In genomic region chrX:129875669-129876068, GRCh38 we compare ENCODE assay signal across 13 cellular contexts. TPM values are rescaled to one million over a fixed set of nuclear protein-coding genes. Genes with fewer than 3 reads are reported as not detected.
DNase-seq lines count a peak whose midpoint lies in the region; ATAC-seq and TF ChIP-seq lines count a peak whose summit lies in the region.
"Had no signal": no experiment of that assay in that cellular context is flagged by ENCODE, and none has a peak within 500 bp of the region (broad histone marks: within the 10 kb centered on the region; RNA-seq: fewer than 3 reads in every experiment).

No MANE protein-coding gene starts in this region.

- H3K9me3 ChIP-seq in HEK293 (ENCODE audit: control insufficient read depth, insufficient read depth, low read depth, low read length) (no peaks in the 10 kb centered on the region; the same call in none of the 2 replicates), SK-N-SH (no peaks in the 10 kb centered on the region)
- H3K9me3 ChIP-seq: esophagus muscularis mucosa had no signal

- H3K4me2 ChIP-seq in SK-N-SH = no peak overlapping the region

- H3K27ac ChIP-seq in HEK293 (ENCODE audit: extremely low read depth, low read depth, low read length) (no peak overlapping the region), SK-N-SH (ENCODE audit: low read depth in 2 of 2, low read length in 1 of 2) (no peak overlapping the region)
- H3K27ac ChIP-seq: esophagus muscularis mucosa had no signal

- DNase-seq in AG09319 (ENCODE audit: extremely low read depth, low read depth) (peak; percentile 53), SK-N-SH (no peak), foreskin fibroblast (peak; percentile 73 to 88), NCI-H187 (lab: John Stamatoyannopoulos, UW) (no peak), NCI-H2196 (lab: John Stamatoyannopoulos, UW; ENCODE audit: unreplicated experiment) (no peak)
- no peak for DNase-seq in stimulated activated CD4-positive, alpha-beta T cell treated with anti-CD3 and anti-CD28 coated beads, Interleukin-2, amount 100 ng/mL, for 48 hours
- DNase-seq: CD8-positive, alpha-beta memory T cell; left ventricle myocardium superior; NCI-H146; nucleus accumbens had no signal

- H4K20me1 ChIP-seq in SK-N-SH (ENCODE audit: insufficient read depth) = no peaks in the 10 kb centered on the region

- H3K9me2 ChIP-seq in SK-N-SH = no peaks in the 10 kb centered on the region

- no peak for TF ChIP-seq EP300 in SK-N-SH (IDR thresholded peaks at IDR 0.05; ENCODE audit: borderline replicate concordance in 1 of 2, low read depth in 1 of 2, low read length in 1 of 2)

- POLR2A ChIA-PET in HEK293 (lab: Yijun Ruan, JAX) (no interaction called here), SK-N-SH (lab: Yijun Ruan, JAX) (no interaction called here)

- peak; percentile 5 for TF ChIP-seq CTCF in AG09319 (IDR thresholded peaks at IDR 0.05; ENCODE audit: low read depth, low read length)
- TF ChIP-seq CTCF in HEK293 (tag by site-specific recombination; IDR thresholded peaks at IDR 0.05) = no peak
- TF ChIP-seq CTCF in SK-N-SH (IDR thresholded peaks at IDR 0.05) = no peak
- TF ChIP-seq CTCF in foreskin fibroblast (IDR thresholded peaks at IDR 0.05; ENCODE audit: low read depth, low read length) = no peak

- H3K79me2 ChIP-seq in SK-N-SH (ENCODE audit: insufficient read depth) = no peaks in the 10 kb centered on the region

- peaks cover 26% of the 10 kb centered on the region; the same call in 1 of the 2 replicates for H3K27me3 ChIP-seq in SK-N-SH (ENCODE audit: insufficient read depth)
- H3K27me3 ChIP-seq: esophagus muscularis mucosa had no signal

- 20% methylated on average over 3 of the region's 3 CpGs for WGBS in SK-N-SH (ENCODE audit: low lambda C conversion rate)

- H3F3A ChIP-seq in SK-N-SH (replicated peaks; ENCODE audit: insufficient read depth) = no peaks in the 10 kb centered on the region

- ATAC-seq in GM18870 (IDR thresholded peaks at IDR 0.05; ENCODE audit: unreplicated experiment) = no peak
- ATAC-seq: left ventricle myocardium superior had no signal

- H3K36me3 ChIP-seq in HEK293 (ENCODE audit: control insufficient read depth in 2 of 2, insufficient read depth in 1 of 2, low read length in 2 of 2) = no peaks in the 10 kb centered on the region
- H3K36me3 ChIP-seq in SK-N-SH (replicated peaks in 1 of 2; ENCODE audit: control insufficient read depth in 1 of 2, insufficient read depth in 2 of 2, low read length in 1 of 2) = no peaks in the 10 kb centered on the region
- H3K36me3 ChIP-seq: esophagus muscularis mucosa had no signal

- no peak overlapping the region for H3K9ac ChIP-seq in SK-N-SH

- H3K4me1 ChIP-seq in HEK293 (ENCODE audit: control insufficient read depth, insufficient read depth, low read length) (no peaks in the 10 kb centered on the region), SK-N-SH (ENCODE audit: control insufficient read depth in 1 of 2, insufficient read depth in 2 of 2, low read depth in 1 of 2, low read length in 1 of 2) (no peaks in the 10 kb centered on the region)
- H3K4me1 ChIP-seq: esophagus muscularis mucosa had no signal

- no peak overlapping the region for H2AFZ ChIP-seq in SK-N-SH (ENCODE audit: low read depth)

- CTCF ChIA-PET in HEK293 (lab: Yijun Ruan, JAX) (interaction anchor here (1.0 kb wide), 1 partner anchor 52 kb away, joined by 3 read pairs; no protein-coding TSS in a partner anchor), SK-N-SH (lab: Yijun Ruan, JAX) (interaction anchor here (0.9 kb wide), 1 partner anchor 50 kb away, joined by 3 read pairs; no protein-coding TSS in a partner anchor)

- no peak overlapping the region for H3K4me3 ChIP-seq in HEK293 (ENCODE audit: low read depth, low read length)
- no peak overlapping the region for H3K4me3 ChIP-seq in SK-N-SH (ENCODE audit: low read depth in 2 of 2, low read length in 1 of 2)
- H3K4me3 ChIP-seq in foreskin fibroblast (ENCODE audit: low read depth in 1 of 2, low read length in 2 of 2) = no peak overlapping the region
- H3K4me3 ChIP-seq: esophagus muscularis mucosa had no signal

- no peak for TF ChIP-seq RAD21 in SK-N-SH (IDR thresholded peaks at IDR 0.05; ENCODE audit: low read length)

TF ChIP-seq in HEK293, 187 proteins besides CTCF, POLR2A, EP300 and RAD21:
- TF ChIP-seq ZFP3 (tag by site-specific recombination; IDR thresholded peaks at IDR 0.05; ENCODE audit: low read depth) (no peak), ZBTB17 (tag by site-specific recombination; IDR thresholded peaks at IDR 0.05) (peak; percentile 28; the same call in 1 of the 2 replicates), SCRT2 (tag by site-specific recombination; IDR thresholded peaks at IDR 0.05) (peak; percentile 95)

TF ChIP-seq in SK-N-SH, 30 proteins besides CTCF, POLR2A, EP300 and RAD21:
- TF ChIP-seq YY1 (IDR thresholded peaks at IDR 0.05; ENCODE audit: low read depth) = no peak
- 0 out of 2 replicates have a peak, but pooled peaks have one; percentile 12 for TF ChIP-seq FOSL2 (IDR thresholded peaks at IDR 0.05; ENCODE audit: borderline replicate concordance, low read depth)

RNA-seq across cellular contexts. Expression of gene UTP14A, which starts 30.3 kb away (rescaled TPM):
- polyA plus RNA-seq in SK-N-SH (2012; rRNA removed) = 25.4 and 31.7 TPM in 2 replicates
- 32.5 and 39.1 TPM in 2 replicates for polyA plus RNA-seq in SK-N-SH (2012; cell fraction: cytosol; rRNA removed)
- 20.9 and 35.7 TPM in 2 replicates for polyA plus RNA-seq in SK-N-SH (2012; cell fraction: nucleus; rRNA removed)

RNA-seq across cellular contexts. Expression of gene ZDHHC9, which starts 32.0 kb away (rescaled TPM):
- polyA plus RNA-seq in SK-N-SH (2012; rRNA removed) = 8.1 and 12.2 TPM in 2 replicates
- polyA plus RNA-seq in SK-N-SH (2012; cell fraction: cytosol; rRNA removed) = 9.0 and 9.8 TPM in 2 replicates
- 8.9 and 11.0 TPM in 2 replicates for polyA plus RNA-seq in SK-N-SH (2012; cell fraction: nucleus; rRNA removed)

Comparison
In these comparisons a context has a peak if more than half of its experiments do, and no peak if none do; other contexts are left out.
1. DNase-seq: peak in AG09319 (single experiment) and foreskin fibroblast (2 of 2); none in SK-N-SH (single experiment), NCI-H187 (0 of 2), NCI-H2196 (single experiment) and stimulated activated CD4-positive, alpha-beta T cell treated with anti-CD3 and anti-CD28 coated beads, Interleukin-2, amount 100 ng/mL, for 48 hours (0 of 2).